Comparison of ENCODE assay signal across 19 cellular contexts in genomic region chr22:42596376-42596775, GRCh38. TPM values are rescaled to one million over a fixed set of nuclear protein-coding genes. Genes with fewer than 3 reads are reported as not detected.
DNase-seq lines count a peak whose midpoint lies in the region; ATAC-seq and TF ChIP-seq lines count a peak whose summit lies in the region.
"Had no signal": no experiment of that assay in that cellular context is flagged by ENCODE, and none has a peak within 500 bp of the region (broad histone marks: within the 10 kb centered on the region; RNA-seq: fewer than 3 reads in every experiment).

No MANE protein-coding gene starts in this region.

- H3K9me3 Mint-ChIP-seq in stimulated activated naive CD8-positive, alpha-beta T cell treated with anti-CD3 and anti-CD28 coated beads, Interleukin-15, amount 100 ng/mL, for 72 hours = no peaks in the 10 kb centered on the region
- H3K9me3 Mint-ChIP-seq: activated naive CD8-positive, alpha-beta T cell treated with anti-CD3 and anti-CD28 coated beads, Interleukin-2, amount 10 ng/mL, durations not matched to agents 7 days and 5 days; activated T-helper 17 cell treated with anti-CD3 and anti-CD28 coated beads, Interleukin-2, amount 50 U/mL, for 72 hours had no signal

- no peak for TF ChIP-seq CTCF in ascending aorta (IDR thresholded peaks at IDR 0.05)

- POLR2A ChIA-PET in HEK293T (lab: Yijun Ruan, JAX) = interaction anchor here (4.7 kb wide), 1 partner anchor 18 kb away, joined by 20 read pairs; the partner anchor contains the start of gene POLDIP3

- H3K36me3 ChIP-seq in muscle layer of colon (ENCODE audit: insufficient read depth, low read length) = peaks cover 94% of the 10 kb centered on the region
- peaks cover 93 to 96% of the 10 kb centered on the region in 2 donors for H3K36me3 ChIP-seq in ascending aorta

- CTCF ChIA-PET in HEK293T (lab: Yijun Ruan, JAX) = interaction anchor here (1.3 kb wide), 1 partner anchor 14 kb away, joined by 3 read pairs; no protein-coding TSS in a partner anchor

- H3K27ac Mint-ChIP-seq in stimulated activated naive CD8-positive, alpha-beta T cell treated with anti-CD3 and anti-CD28 coated beads, Interleukin-15, amount 100 ng/mL, for 72 hours = peak overlapping the region; percentile 53 to 83
- H3K27ac Mint-ChIP-seq: activated naive CD8-positive, alpha-beta T cell treated with anti-CD3 and anti-CD28 coated beads, Interleukin-2, amount 10 ng/mL, durations not matched to agents 7 days and 5 days had no signal

- H3K4me1 Mint-ChIP-seq in stimulated activated naive CD8-positive, alpha-beta T cell treated with anti-CD3 and anti-CD28 coated beads, Interleukin-15, amount 100 ng/mL, for 72 hours = peaks cover 5% of the 10 kb centered on the region
- H3K4me1 Mint-ChIP-seq: activated naive CD8-positive, alpha-beta T cell treated with anti-CD3 and anti-CD28 coated beads, Interleukin-2, amount 10 ng/mL, durations not matched to agents 7 days and 5 days; activated T-helper 17 cell treated with anti-CD3 and anti-CD28 coated beads, Interleukin-2, amount 50 U/mL, for 72 hours had no signal

- peaks cover 18% of the 10 kb centered on the region for H3K4me1 ChIP-seq in muscle layer of colon (ENCODE audit: insufficient read depth, low read length)
- no peaks in the 10 kb centered on the region for H3K4me1 ChIP-seq in ascending aorta
- H3K4me1 ChIP-seq: breast epithelium had no signal

- no peak overlapping the region for H3K4me3 Mint-ChIP-seq in stimulated activated naive CD8-positive, alpha-beta T cell treated with anti-CD3 and anti-CD28 coated beads, Interleukin-15, amount 100 ng/mL, for 72 hours
- H3K4me3 Mint-ChIP-seq: activated naive CD8-positive, alpha-beta T cell treated with anti-CD3 and anti-CD28 coated beads, Interleukin-2, amount 10 ng/mL, durations not matched to agents 7 days and 5 days; activated T-helper 17 cell treated with anti-CD3 and anti-CD28 coated beads, Interleukin-2, amount 50 U/mL, for 72 hours had no signal

- H3K27me3 Mint-ChIP-seq in stimulated activated naive CD8-positive, alpha-beta T cell treated with anti-CD3 and anti-CD28 coated beads, Interleukin-15, amount 100 ng/mL, for 72 hours = no peaks in the 10 kb centered on the region
- H3K27me3 Mint-ChIP-seq: activated naive CD8-positive, alpha-beta T cell treated with anti-CD3 and anti-CD28 coated beads, Interleukin-2, amount 10 ng/mL, durations not matched to agents 7 days and 5 days; activated T-helper 17 cell treated with anti-CD3 and anti-CD28 coated beads, Interleukin-2, amount 50 U/mL, for 72 hours had no signal

- intact Hi-C loops in Right ventricle myocardium superior (cut with DNase I) = no loop called here
- intact Hi-C loops in ascending aorta (cut with DNase I) = no loop called here

- peak overlapping the region; percentile 25 for H3K27ac ChIP-seq in muscle layer of colon (ENCODE audit: low read depth, low read length)
- H3K27ac ChIP-seq in ascending aorta = no peak overlapping the region
- H3K27ac ChIP-seq: BLaER1 treated with 17β-estradiol and CSF1 and Interleukin-3, amounts not matched to agents 10 nM and 100 nM; neutrophil had no signal

- H3K9me3 ChIP-seq in muscle layer of colon (ENCODE audit: low read length) = no peaks in the 10 kb centered on the region
- no peaks in the 10 kb centered on the region for H3K9me3 ChIP-seq in ascending aorta
- H3K9me3 ChIP-seq: BLaER1 treated with 17β-estradiol and CSF1 and Interleukin-3, amounts not matched to agents 10 nM and 100 nM; breast epithelium; neutrophil had no signal

- DNase-seq in stimulated activated naive CD8-positive, alpha-beta T cell treated with anti-CD3 and anti-CD28 coated beads, Interleukin-15, amount 100 ng/mL, for 72 hours = no peak
- no peak for DNase-seq in stimulated activated naive CD8-positive, alpha-beta T cell treated with anti-CD3 and anti-CD28 coated beads, Interleukin-15, Interleukin-2, amounts not matched to agents 100 U/mL and 50 U/mL, for 24 hours
- DNase-seq in Right ventricle myocardium superior (peak; percentile 67), HEK293T (ENCODE audit: extremely low spot score) (no peak), ascending aorta (ENCODE audit: low spot score in 2 of 2) (no peak)
- no peak for DNase-seq in NK-92 treated with Interleukin-12 subunit alpha and Interleukin-12 subunit beta, amount 100 ng/mL, for 24 hours (lab: John Stamatoyannopoulos, UW)
- DNase-seq: activated CD4-positive, alpha-beta T cell treated with anti-CD3 and anti-CD28 coated beads for 48 hours; activated naive CD8-positive, alpha-beta T cell treated with anti-CD3 and anti-CD28 coated beads, Interleukin-2, amount 10 ng/mL, durations not matched to agents 7 days and 5 days; NCI-H1105 treated with DMSO at 0.1 percent for 48 hours; NCI-H2107; NCI-H526; RPMI8226 had no signal

- no peak overlapping the region for H3K4me3 ChIP-seq in muscle layer of colon (ENCODE audit: low read depth in 1 of 2, low read length in 2 of 2)
- H3K4me3 ChIP-seq in ascending aorta = no peak overlapping the region
- H3K4me3 ChIP-seq: BLaER1 treated with 17β-estradiol and CSF1 and Interleukin-3, amounts not matched to agents 10 nM and 100 nM; breast epithelium had no signal

- no peak overlapping the region for H3K9ac ChIP-seq in muscle layer of colon (ENCODE audit: low read length)
- H3K9ac ChIP-seq: BLaER1 treated with 17β-estradiol and CSF1 and Interleukin-3, amounts not matched to agents 10 nM and 100 nM had no signal

- no peak for ATAC-seq in stimulated activated naive CD8-positive, alpha-beta T cell treated with anti-CD3 and anti-CD28 coated beads, Interleukin-15, amount 100 ng/mL, for 72 hours
- no peak for ATAC-seq in stimulated activated naive CD8-positive, alpha-beta T cell treated with anti-CD3 and anti-CD28 coated beads, Interleukin-15, Interleukin-2, amounts not matched to agents 100 U/mL and 50 U/mL, for 24 hours
- peak; percentile 86 for ATAC-seq in Right ventricle myocardium superior (ENCODE audit: poor library complexity)
- no peak for ATAC-seq in GM18498 (IDR thresholded peaks at IDR 0.05; ENCODE audit: unreplicated experiment)
- ATAC-seq: activated T-helper 17 cell treated with anti-CD3 and anti-CD28 coated beads, Interleukin-2, amount 50 U/mL, for 72 hours had no signal

- H3K27me3 ChIP-seq in muscle layer of colon (ENCODE audit: control insufficient read depth in 1 of 2, insufficient read depth in 2 of 2, low read length in 2 of 2) (no peaks in the 10 kb centered on the region), ascending aorta (no peaks in the 10 kb centered on the region)
- H3K27me3 ChIP-seq: BLaER1 treated with 17β-estradiol and CSF1 and Interleukin-3, amounts not matched to agents 10 nM and 100 nM; breast epithelium; neutrophil had no signal

TF ChIP-seq in HEK293T, 16 proteins besides CTCF, POLR2A, EP300 and RAD21:
- TF ChIP-seq L3MBTL2 (conservative IDR thresholded peaks at IDR 0.05) (no peak), HDGF (IDR thresholded peaks at IDR 0.05; ENCODE audit: borderline replicate concordance) (no peak), ELF4 (IDR thresholded peaks at IDR 0.05) (no peak), FOXA1 (IDR thresholded peaks at IDR 0.05) (no peak), SUZ12 (IDR thresholded peaks at IDR 0.05) (no peak), SP1 (IDR thresholded peaks at IDR 0.05) (no peak), ZNF384 (IDR thresholded peaks at IDR 0.05) (no peak), ARNT (IDR thresholded peaks at IDR 0.05) (no peak), LEF1 (IDR thresholded peaks at IDR 0.05; ENCODE audit: borderline replicate concordance) (no peak), PKNOX1 (IDR thresholded peaks at IDR 0.05) (no peak)

RNA-seq across cellular contexts. Expression of gene POLDIP3, which starts 18.3 kb away (rescaled TPM):
- 32.1 TPM for total RNA-seq in Right ventricle myocardium superior
- 22.9 TPM for total RNA-seq in ascending aorta

RNA-seq across cellular contexts. Expression of gene SERHL2, which starts 42.6 kb away (rescaled TPM):
- total RNA-seq in Right ventricle myocardium superior (2.4 TPM), ascending aorta (3.1 TPM)

RNA-seq across cellular contexts. Expression of gene ATP5MGL, which starts 44.0 kb away (rescaled TPM):
- 0.38 TPM for total RNA-seq in Right ventricle myocardium superior
- total RNA-seq in ascending aorta = not detected
- total RNA-seq: epithelial cell of proximal tubule had no signal

RNA-seq across cellular contexts. Expression of gene CYB5R3, which starts 52.8 kb away (rescaled TPM):
- total RNA-seq in Right ventricle myocardium superior (216 TPM), ascending aorta (455 TPM)
